1 cellular context compared by ENCODE assay signal in the genomic region with DNA sequence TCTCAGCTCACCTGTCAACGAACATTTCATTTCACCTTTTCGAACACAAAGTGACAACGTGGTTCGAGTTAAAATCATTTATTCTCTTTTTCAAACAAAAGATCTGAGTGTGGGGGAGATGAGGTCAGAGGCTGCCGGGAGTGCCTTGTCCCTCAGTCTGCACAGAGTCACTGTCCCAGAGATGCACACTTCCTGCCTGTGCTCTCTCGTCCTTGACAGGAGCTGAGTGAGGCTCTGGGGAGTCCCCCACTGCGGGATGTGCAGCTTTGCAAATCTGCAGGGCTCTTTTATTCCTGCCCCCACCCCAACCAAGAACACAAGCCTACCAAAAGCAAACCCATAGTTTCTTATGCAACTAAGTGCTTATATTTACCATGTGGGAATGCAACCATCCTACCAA.
TF ChIP-seq lines count a peak whose summit lies in the region.

No MANE protein-coding gene starts in this region.

TF ChIP-seq in SK-N-SH, 30 proteins besides CTCF, POLR2A, EP300 and RAD21 (continued from another document):
- TF ChIP-seq REST (IDR thresholded peaks at IDR 0.05; ENCODE audit: low read depth, low read length) (no peak), USF1 (IDR thresholded peaks at IDR 0.05; ENCODE audit: borderline replicate concordance, low read depth) (no peak)
- TF ChIP-seq, protein P1, sequence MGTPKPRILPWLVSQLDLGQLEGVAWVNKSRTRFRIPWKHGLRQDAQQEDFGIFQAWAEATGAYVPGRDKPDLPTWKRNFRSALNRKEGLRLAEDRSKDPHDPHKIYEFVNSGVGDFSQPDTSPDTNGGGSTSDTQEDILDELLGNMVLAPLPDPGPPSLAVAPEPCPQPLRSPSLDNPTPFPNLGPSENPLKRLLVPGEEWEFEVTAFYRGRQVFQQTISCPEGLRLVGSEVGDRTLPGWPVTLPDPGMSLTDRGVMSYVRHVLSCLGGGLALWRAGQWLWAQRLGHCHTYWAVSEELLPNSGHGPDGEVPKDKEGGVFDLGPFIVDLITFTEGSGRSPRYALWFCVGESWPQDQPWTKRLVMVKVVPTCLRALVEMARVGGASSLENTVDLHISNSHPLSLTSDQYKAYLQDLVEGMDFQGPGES (IDR thresholded peaks at IDR 0.05; ENCODE audit: low read depth, low read length), result no peak
TF ChIP-seq in SK-N-SH: peak in this region for 0.
